1 cellular context compared by ENCODE assay signal in the genomic region with DNA sequence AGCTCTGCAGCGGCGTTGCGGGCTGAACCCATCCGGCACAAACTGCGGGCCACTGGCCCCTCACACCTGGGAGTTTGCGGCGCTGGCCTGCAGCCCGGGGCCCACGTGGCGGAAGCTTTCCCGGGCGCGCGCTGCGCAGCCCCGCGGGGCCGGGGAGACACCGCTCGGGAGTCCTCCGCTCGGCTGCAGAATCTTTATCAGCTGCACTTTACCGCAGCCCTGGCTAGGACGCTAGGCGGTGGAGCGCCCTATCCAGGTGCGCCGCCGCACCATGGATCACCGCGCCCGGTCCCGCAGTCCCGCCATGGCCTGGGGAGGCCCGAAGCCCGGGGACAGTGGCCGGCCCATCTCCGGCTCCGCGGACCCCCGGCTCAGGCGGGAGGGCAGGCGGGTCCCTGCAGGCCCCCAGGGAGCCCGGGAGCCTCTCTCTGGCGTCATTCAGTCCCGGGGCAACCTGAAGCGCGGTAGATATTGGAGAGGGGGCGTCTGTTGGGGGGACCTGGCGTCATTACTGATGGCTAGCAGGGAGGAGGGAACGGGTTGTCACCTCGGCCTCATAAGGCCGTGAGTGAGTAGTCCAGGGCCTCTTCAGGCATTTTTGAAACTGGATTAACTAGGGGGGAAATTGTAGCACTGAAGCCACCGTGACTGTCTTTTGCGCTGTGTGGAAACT.
TF ChIP-seq lines count a peak whose summit lies in the region.

No MANE protein-coding gene starts in this region.

TF ChIP-seq in WTC11, 78 proteins besides CTCF, POLR2A, EP300 and RAD21 (continued from another document):
- TF ChIP-seq, protein P1, sequence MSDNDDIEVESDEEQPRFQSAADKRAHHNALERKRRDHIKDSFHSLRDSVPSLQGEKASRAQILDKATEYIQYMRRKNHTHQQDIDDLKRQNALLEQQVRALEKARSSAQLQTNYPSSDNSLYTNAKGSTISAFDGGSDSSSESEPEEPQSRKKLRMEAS (CRISPR knock-in tag; IDR thresholded peaks at IDR 0.05) = peak; percentile 91
- TF ChIP-seq, protein P2, sequence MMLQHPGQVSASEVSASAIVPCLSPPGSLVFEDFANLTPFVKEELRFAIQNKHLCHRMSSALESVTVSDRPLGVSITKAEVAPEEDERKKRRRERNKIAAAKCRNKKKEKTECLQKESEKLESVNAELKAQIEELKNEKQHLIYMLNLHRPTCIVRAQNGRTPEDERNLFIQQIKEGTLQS (CRISPR knock-in tag; conservative IDR thresholded peaks at IDR 0.05) = no peak
- TF ChIP-seq, protein P3, sequence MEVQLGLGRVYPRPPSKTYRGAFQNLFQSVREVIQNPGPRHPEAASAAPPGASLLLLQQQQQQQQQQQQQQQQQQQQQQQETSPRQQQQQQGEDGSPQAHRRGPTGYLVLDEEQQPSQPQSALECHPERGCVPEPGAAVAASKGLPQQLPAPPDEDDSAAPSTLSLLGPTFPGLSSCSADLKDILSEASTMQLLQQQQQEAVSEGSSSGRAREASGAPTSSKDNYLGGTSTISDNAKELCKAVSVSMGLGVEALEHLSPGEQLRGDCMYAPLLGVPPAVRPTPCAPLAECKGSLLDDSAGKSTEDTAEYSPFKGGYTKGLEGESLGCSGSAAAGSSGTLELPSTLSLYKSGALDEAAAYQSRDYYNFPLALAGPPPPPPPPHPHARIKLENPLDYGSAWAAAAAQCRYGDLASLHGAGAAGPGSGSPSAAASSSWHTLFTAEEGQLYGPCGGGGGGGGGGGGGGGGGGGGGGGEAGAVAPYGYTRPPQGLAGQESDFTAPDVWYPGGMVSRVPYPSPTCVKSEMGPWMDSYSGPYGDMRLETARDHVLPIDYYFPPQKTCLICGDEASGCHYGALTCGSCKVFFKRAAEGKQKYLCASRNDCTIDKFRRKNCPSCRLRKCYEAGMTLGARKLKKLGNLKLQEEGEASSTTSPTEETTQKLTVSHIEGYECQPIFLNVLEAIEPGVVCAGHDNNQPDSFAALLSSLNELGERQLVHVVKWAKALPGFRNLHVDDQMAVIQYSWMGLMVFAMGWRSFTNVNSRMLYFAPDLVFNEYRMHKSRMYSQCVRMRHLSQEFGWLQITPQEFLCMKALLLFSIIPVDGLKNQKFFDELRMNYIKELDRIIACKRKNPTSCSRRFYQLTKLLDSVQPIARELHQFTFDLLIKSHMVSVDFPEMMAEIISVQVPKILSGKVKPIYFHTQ (CRISPR knock-in tag; IDR thresholded peaks at IDR 0.05) = no peak
